In genomic region chr21:35529141-35529863, GRCh38 we compare ENCODE assay signal across 9 cellular contexts.
DNase-seq lines count a peak whose midpoint lies in the region; ATAC-seq and TF ChIP-seq lines count a peak whose summit lies in the region.
"Had no signal": no experiment of that assay in that cellular context is flagged by ENCODE, and none has a peak within 500 bp of the region (broad histone marks: within the 10 kb centered on the region; RNA-seq: fewer than 3 reads in every experiment).

No MANE protein-coding gene starts in this region.

- no peaks in the 10 kb centered on the region for H3K36me3 ChIP-seq in spleen
- H3K36me3 ChIP-seq: adrenal gland had no signal

- TF ChIP-seq POLR2A in spleen (IDR thresholded peaks at IDR 0.05): no peak

- peak overlapping the region; percentile 21 for H3K27ac ChIP-seq in foreskin keratinocyte
- peak overlapping the region; percentile 58 to 91 (median 86) for H3K27ac ChIP-seq in spleen

- H3K4me3 ChIP-seq in spleen: peak overlapping the region; percentile 0 to 65 (median 35)

- intact Hi-C loops in spleen (cut with DNase I; ENCODE audit: low total_unique reads): no loop called here

- 18 to 25% (median 22%) methylated on average over 9 of the region's 9 CpGs for WGBS in spleen, 5 donors

- H3K27me3 ChIP-seq in foreskin keratinocyte: no peaks in the 10 kb centered on the region
- no peaks in the 10 kb centered on the region for H3K27me3 ChIP-seq in spleen (replicated peaks in 1 of 7)
- H3K27me3 ChIP-seq: adrenal gland had no signal

- DNase-seq in AG08396 (ENCODE audit: low spot score): peak; percentile 33
- peak; percentile 43 for DNase-seq in RPMI8226
- no peak for DNase-seq in foreskin keratinocyte
- DNase-seq in spleen: no peak
- no peak for DNase-seq in NCI-H1048 (lab: John Stamatoyannopoulos, UW)
- DNase-seq in NCI-H2196 treated with DMSO at 0.1 percent for 48 hours (lab: John Stamatoyannopoulos, UW; ENCODE audit: unreplicated experiment): no peak

- H3K4me1 ChIP-seq in foreskin keratinocyte: peaks cover 16% of the 10 kb centered on the region
- H3K4me1 ChIP-seq in spleen: peaks cover 0 to 59% (median 34%) of the 10 kb centered on the region in 6 donors

- TF ChIP-seq CTCF in foreskin keratinocyte (conservative IDR thresholded peaks at IDR 0.05) (no peak), spleen (IDR thresholded peaks at IDR 0.05 in 8 of 11, conservative IDR thresholded peaks at IDR 0.05 in 3 of 11) (no peak)

- ATAC-seq in GM19438 (IDR thresholded peaks at IDR 0.05; ENCODE audit: low read depth, unreplicated experiment) (peak; percentile 52), foreskin keratinocyte (no peak), HG03095 (IDR thresholded peaks at IDR 0.05; ENCODE audit: unreplicated experiment) (no peak)

- H3K9me3 ChIP-seq in spleen: no peaks in the 10 kb centered on the region
- H3K9me3 ChIP-seq: adrenal gland had no signal

Comparison
In these comparisons a context has a peak if more than half of its experiments do, and no peak if none do; other contexts are left out.
1. DNase-seq: peak in AG08396 (single experiment) and RPMI8226 (single experiment); none in foreskin keratinocyte (0 of 2), spleen (single experiment), NCI-H1048 (single experiment) and NCI-H2196 treated with DMSO at 0.1 percent for 48 hours (single experiment).